Comparison of ENCODE assay signal across 8 cellular contexts in the genomic region with DNA sequence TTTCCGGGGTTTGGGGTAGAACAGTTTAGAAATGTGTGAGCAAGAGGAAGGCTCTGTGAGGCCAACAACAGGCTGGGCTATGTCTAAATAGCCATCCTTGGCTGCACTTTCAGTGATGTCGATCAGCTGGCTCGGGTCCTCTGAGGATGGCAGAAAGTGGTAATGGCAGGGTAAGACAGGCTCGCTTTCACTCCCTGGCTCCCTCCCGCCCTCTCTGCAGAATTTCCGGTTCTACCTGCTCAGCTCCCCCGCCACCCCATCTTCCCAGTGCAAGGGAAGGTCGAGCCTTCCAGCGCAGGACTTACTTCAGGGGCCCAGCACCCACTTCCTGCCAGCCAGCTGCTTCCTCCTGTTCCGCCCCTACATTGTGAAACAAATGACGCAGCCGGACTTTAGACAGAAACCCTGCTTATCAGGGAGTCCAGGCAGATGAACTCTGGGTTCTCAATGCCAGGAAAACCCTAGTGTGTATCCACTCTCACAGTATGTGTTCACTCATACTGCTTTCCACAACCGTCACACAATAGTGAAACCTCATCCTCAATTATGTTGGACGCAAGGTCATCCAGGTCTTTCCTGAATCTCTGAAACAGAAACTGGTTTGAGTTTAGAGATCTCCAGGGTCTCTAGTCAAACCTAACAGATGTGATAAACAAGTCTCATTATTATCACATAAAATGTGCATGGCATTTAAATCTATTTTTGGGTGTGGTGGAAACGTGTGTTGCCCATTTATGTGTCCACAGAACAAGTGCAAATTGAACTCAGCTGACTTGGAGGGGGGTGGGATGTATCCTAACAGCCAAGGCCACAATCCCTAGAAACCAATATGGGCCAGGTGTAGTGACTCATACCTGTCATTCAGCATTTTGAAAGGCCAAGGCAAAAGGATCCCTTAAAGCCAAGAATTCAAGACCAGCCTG. TPM values are rescaled to one million over a fixed set of nuclear protein-coding genes. Genes with fewer than 3 reads are reported as not detected.
DNase-seq lines count a peak whose midpoint lies in the region; ATAC-seq and TF ChIP-seq lines count a peak whose summit lies in the region.

No MANE protein-coding gene starts in this region.

- TF ChIP-seq POLR2A in sigmoid colon (IDR thresholded peaks at IDR 0.05), result peak in 1 of 2 donors; percentile 28

- intact Hi-C loops in sigmoid colon (cut with DNase I), result no loop called here

- WGBS in sigmoid colon, 2 donors, result 3 to 8% methylated on average over 15 of the region's 15 CpGs

- peaks cover 28% of the 10 kb centered on the region for H3K4me1 Mint-ChIP-seq in activated naive CD8-positive, alpha-beta T cell (ENCODE audit: low read depth)

- no peak overlapping the region for H3K4me3 ChIP-seq in SJCRH30
- peak overlapping the region in 1 of 2 donors; percentile 31 for H3K4me3 ChIP-seq in right atrium auricular region
- H3K4me3 ChIP-seq in sigmoid colon, result no peak overlapping the region

- peak in 2 of 4 donors; percentile 9 to 74 for TF ChIP-seq EP300 in sigmoid colon (IDR thresholded peaks at IDR 0.05)

- TF ChIP-seq CTCF in right atrium auricular region (IDR thresholded peaks at IDR 0.05), result no peak
- TF ChIP-seq CTCF in sigmoid colon (IDR thresholded peaks at IDR 0.05), result no peak

- H3K27ac Mint-ChIP-seq in activated naive CD8-positive, alpha-beta T cell, result peak overlapping the region; percentile 95

- no peaks in the 10 kb centered on the region for H3K36me3 ChIP-seq in SJCRH30
- no peaks in the 10 kb centered on the region for H3K36me3 ChIP-seq in right atrium auricular region
- H3K36me3 ChIP-seq in sigmoid colon, result no peaks in the 10 kb centered on the region

- H3K27ac ChIP-seq in SJCRH30 (peak overlapping the region; percentile 40), right atrium auricular region (peak overlapping the region; percentile 64 to 81), sigmoid colon (peak overlapping the region; percentile 59 to 72 (median 66))

- H3K27me3 ChIP-seq in SJCRH30 (no peaks in the 10 kb centered on the region), right atrium auricular region (no peaks in the 10 kb centered on the region), sigmoid colon (peaks cover 0 to 3% (median 0%) of the 10 kb centered on the region in 3 donors)

- peak; percentile 92 for ATAC-seq in HG03354 (IDR thresholded peaks at IDR 0.05; ENCODE audit: poor library complexity, severe bottlenecking, unreplicated experiment)

- H3K27me3 Mint-ChIP-seq in activated naive CD8-positive, alpha-beta T cell, result no peaks in the 10 kb centered on the region

- H3K4me3 Mint-ChIP-seq in activated naive CD8-positive, alpha-beta T cell, result peak overlapping the region; percentile 78

- peak; percentile 81 for DNase-seq in NK-92 treated with Interleukin-12 subunit alpha and Interleukin-12 subunit beta, amount 100 ng/mL, for 24 hours (lab: John Stamatoyannopoulos, UW)
- DNase-seq in NK-92 (lab: John Stamatoyannopoulos, UW; ENCODE audit: unreplicated experiment), result no peak
- peak; percentile 49 to 59 for DNase-seq in SJCRH30
- DNase-seq in right atrium auricular region (ENCODE audit: low spot score), result peak; percentile 95
- peak; percentile 87 for DNase-seq in sigmoid colon
- DNase-seq in SHP77 (lab: John Stamatoyannopoulos, UW), result no peak

- no peaks in the 10 kb centered on the region for H3K9me3 Mint-ChIP-seq in activated naive CD8-positive, alpha-beta T cell (ENCODE audit: low read depth)

- no peaks in the 10 kb centered on the region for H3K36me3 Mint-ChIP-seq in activated naive CD8-positive, alpha-beta T cell

- H3K4me1 ChIP-seq in SJCRH30 (peaks cover 12% of the 10 kb centered on the region), right atrium auricular region (peaks cover 0 to 21% of the 10 kb centered on the region in 2 donors), sigmoid colon (no peaks in the 10 kb centered on the region)

- no peaks in the 10 kb centered on the region for H3K9me3 ChIP-seq in SJCRH30 (replicated peaks)
- H3K9me3 ChIP-seq in right atrium auricular region, result no peaks in the 10 kb centered on the region
- H3K9me3 ChIP-seq in sigmoid colon, result no peaks in the 10 kb centered on the region

RNA-seq across cellular contexts. Expression of a gene that starts 7.1 kb away (rescaled TPM):
- total RNA-seq in SJCRH30 (2014; rRNA removed; shearing (Covaris generic)), result not detected in 2 replicates
- total RNA-seq in right atrium auricular region (10 to 100 TPM; 11.2 to 26.2 TPM), sigmoid colon (10 to 100 TPM in 1 of 4 donors, 1 to 10 TPM in 3; 2.7 to 30.5 (median 5.9) TPM)
- 10 to 100 TPM; 15.6 to 96.7 (median 34.0) TPM for polyA plus RNA-seq in sigmoid colon

RNA-seq across cellular contexts. Expression of a gene that starts 24.9 kb away (rescaled TPM):
- total RNA-seq in SJCRH30 (2014; rRNA removed; shearing (Covaris generic)), result not detected in 2 replicates
- total RNA-seq in right atrium auricular region (100 to 1,000 TPM in 1 of 2 donors, 10 to 100 TPM in 1; 95.0 to 118 TPM), sigmoid colon (10 to 100 TPM; 10.5 to 46.4 (median 27.8) TPM)
- polyA plus RNA-seq in sigmoid colon, result 100 to 1,000 TPM; 115 to 609 (median 268) TPM

RNA-seq across cellular contexts. Expression of a gene that starts 31.9 kb away (rescaled TPM):
- total RNA-seq in SJCRH30 (2014; rRNA removed; shearing (Covaris generic)), result 65.6 and 66.4 TPM in 2 replicates
- total RNA-seq in right atrium auricular region (10 to 100 TPM; 21.7 to 25.5 TPM), sigmoid colon (10 to 100 TPM; 54.8 to 76.2 (median 62.5) TPM)
- 10 to 100 TPM; 25.8 to 84.6 (median 42.5) TPM for polyA plus RNA-seq in sigmoid colon

RNA-seq across cellular contexts. Expression of a gene that starts 55.8 kb away (rescaled TPM):
- 0.12 and 0.23 TPM in 2 replicates for total RNA-seq in SJCRH30 (2014; rRNA removed; shearing (Covaris generic))
- total RNA-seq in right atrium auricular region (1 to 10 TPM; 1.4 to 4.6 TPM), sigmoid colon (1 to 10 TPM; 4.4 to 7.7 (median 6.6) TPM)
- 10 to 100 TPM in 1 of 3 donors, 1 to 10 TPM in 2; 4.8 to 37.8 (median 4.9) TPM for polyA plus RNA-seq in sigmoid colon

RNA-seq across cellular contexts. Expression of a gene that starts 59.2 kb away (rescaled TPM):
- total RNA-seq in SJCRH30 (2014; rRNA removed; shearing (Covaris generic)), result not detected in 2 replicates
- total RNA-seq in right atrium auricular region (1 to 10 TPM; 2.0 to 6.3 TPM), sigmoid colon (not detected)
- polyA plus RNA-seq in sigmoid colon, result under 1 TPM in 1 of 3 donors, not detected in 2; 0.12 TPM

Comparison
In these comparisons a context has a peak if more than half of its experiments do, and no peak if none do; other contexts are left out.
1. DNase-seq: peak in NK-92 treated with Interleukin-12 subunit alpha and Interleukin-12 subunit beta, amount 100 ng/mL, for 24 hours (single experiment), SJCRH30 (2 of 2), right atrium auricular region (single experiment) and sigmoid colon (single experiment); none in NK-92 (single experiment) and SHP77 (0 of 2).
2. RNA of a gene that starts 24.9 kb away (total RNA-seq): 95.0 to 118 TPM in right atrium auricular region and 10.5 to 46.4 TPM in sigmoid colon; not detected in SJCRH30; every median in the first group is over 10 times any median in the second.
3. Peak in every context shown above with its lines, with median percentiles within 50 percentile points of each other: H3K27ac ChIP-seq.